9 cellular contexts compared by ENCODE assay signal in the genomic region with DNA sequence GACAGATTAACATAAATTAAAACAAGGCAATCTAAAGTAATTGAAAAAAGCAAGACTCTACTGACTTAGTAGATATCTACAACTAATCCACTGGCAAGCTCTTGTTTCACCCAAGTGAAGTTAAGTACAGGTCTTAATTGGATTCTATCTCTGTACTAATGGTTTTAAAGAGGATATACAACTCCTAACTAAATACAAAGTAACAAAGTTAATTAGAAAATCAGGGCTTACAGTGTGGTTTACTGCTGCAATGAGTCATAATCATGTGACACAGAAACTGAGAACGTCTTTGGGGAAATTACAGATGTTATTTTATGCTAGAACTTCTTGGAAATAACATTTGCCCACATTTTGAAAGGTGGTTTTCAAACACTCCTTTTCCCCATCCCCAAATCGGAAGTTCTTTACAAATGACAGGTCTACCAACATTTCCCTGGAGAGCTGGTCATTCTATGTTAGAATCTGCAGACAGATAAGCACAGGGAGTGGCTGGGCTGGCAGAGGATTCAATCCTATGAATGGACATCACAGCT.
A peak's percentile ranks its signal among the peaks of the same experiment; 100 is the strongest.
DNase-seq lines count a peak whose midpoint lies in the region; ATAC-seq and TF ChIP-seq lines count a peak whose summit lies in the region.
"Had no signal": no experiment of that assay in that cellular context is flagged by ENCODE, and none has a peak within 500 bp of the region (broad histone marks: within the 10 kb centered on the region; RNA-seq: fewer than 3 reads in every experiment).

No MANE protein-coding gene starts in this region.

- H3K9me3 Mint-ChIP-seq in activated CD8-positive, alpha-beta memory T cell treated with anti-CD3 and anti-CD28 coated beads, Interleukin-2, amount 10 ng/mL, durations not matched to agents 7 days and 5 days (ENCODE audit: low read depth) = no peaks in the 10 kb centered on the region
- H3K9me3 Mint-ChIP-seq in brain = no peaks in the 10 kb centered on the region
- H3K9me3 Mint-ChIP-seq in stimulated activated effector memory CD8-positive, alpha-beta T cell treated with anti-CD3 and anti-CD28 coated beads, Interleukin-12 subunit alpha, Interleukin-12 subunit beta, amount 100 ng/mL, for 72 hours = no peaks in the 10 kb centered on the region

- peaks cover 8% of the 10 kb centered on the region for H3K4me1 ChIP-seq in body of pancreas
- H3K4me1 ChIP-seq: left lung had no signal

- TF ChIP-seq CTCF in brain (conservative IDR thresholded peaks at IDR 0.05) = no peak
- no peak for TF ChIP-seq CTCF in body of pancreas (IDR thresholded peaks at IDR 0.05)

- DNase-seq in activated CD8-positive, alpha-beta memory T cell treated with anti-CD3 and anti-CD28 coated beads, Interleukin-2, amount 10 ng/mL, durations not matched to agents 7 days and 5 days = no peak
- no peak for DNase-seq in activated CD8-positive, alpha-beta memory T cell treated with anti-CD3 and anti-CD28 coated beads for 24 hours
- DNase-seq in stimulated activated effector memory CD8-positive, alpha-beta T cell treated with anti-CD3 and anti-CD28 coated beads, Interleukin-12 subunit alpha, Interleukin-12 subunit beta, amount 100 ng/mL, for 72 hours (ENCODE audit: low spot score in 2 of 2) = no peak
- DNase-seq in Right ventricle myocardium superior (no peak), body of pancreas (no peak), HuH-7 (ENCODE audit: low spot score) (no peak)
- DNase-seq: left lung had no signal

- H3K4me3 Mint-ChIP-seq in activated CD8-positive, alpha-beta memory T cell treated with anti-CD3 and anti-CD28 coated beads, Interleukin-2, amount 10 ng/mL, durations not matched to agents 7 days and 5 days = no peak overlapping the region
- H3K4me3 Mint-ChIP-seq in brain = no peak overlapping the region
- peak overlapping the region; percentile 4 for H3K4me3 Mint-ChIP-seq in stimulated activated effector memory CD8-positive, alpha-beta T cell treated with anti-CD3 and anti-CD28 coated beads, Interleukin-12 subunit alpha, Interleukin-12 subunit beta, amount 100 ng/mL, for 72 hours

- no peak overlapping the region for H3K27ac Mint-ChIP-seq in activated CD8-positive, alpha-beta memory T cell treated with anti-CD3 and anti-CD28 coated beads, Interleukin-2, amount 10 ng/mL, durations not matched to agents 7 days and 5 days
- H3K27ac Mint-ChIP-seq in brain = peak overlapping the region in 3 of 5 experiments; percentile 12 to 83 (median 54)
- peak overlapping the region; percentile 55 for H3K27ac Mint-ChIP-seq in stimulated activated effector memory CD8-positive, alpha-beta T cell treated with anti-CD3 and anti-CD28 coated beads, Interleukin-12 subunit alpha, Interleukin-12 subunit beta, amount 100 ng/mL, for 72 hours

- H3K4me3 ChIP-seq in body of pancreas = no peak overlapping the region
- H3K4me3 ChIP-seq: left lung had no signal

- H3K36me3 Mint-ChIP-seq in activated CD8-positive, alpha-beta memory T cell treated with anti-CD3 and anti-CD28 coated beads, Interleukin-2, amount 10 ng/mL, durations not matched to agents 7 days and 5 days = peaks cover 24% of the 10 kb centered on the region
- peaks cover 65% of the 10 kb centered on the region for H3K36me3 Mint-ChIP-seq in brain
- H3K36me3 Mint-ChIP-seq in stimulated activated effector memory CD8-positive, alpha-beta T cell treated with anti-CD3 and anti-CD28 coated beads, Interleukin-12 subunit alpha, Interleukin-12 subunit beta, amount 100 ng/mL, for 72 hours = no peaks in the 10 kb centered on the region

- intact Hi-C loops in Right ventricle myocardium superior (cut with DNase I) (no loop called here), body of pancreas (cut with DNase I) (no loop called here)

- no peaks in the 10 kb centered on the region for H3K27me3 ChIP-seq in body of pancreas
- H3K27me3 ChIP-seq: left lung had no signal

- H3K27me3 Mint-ChIP-seq in activated CD8-positive, alpha-beta memory T cell treated with anti-CD3 and anti-CD28 coated beads, Interleukin-2, amount 10 ng/mL, durations not matched to agents 7 days and 5 days = no peaks in the 10 kb centered on the region
- peaks cover 4% of the 10 kb centered on the region for H3K27me3 Mint-ChIP-seq in brain

- peak; percentile 74 for ATAC-seq in activated CD8-positive, alpha-beta memory T cell treated with anti-CD3 and anti-CD28 coated beads, Interleukin-2, amount 10 ng/mL, durations not matched to agents 7 days and 5 days
- peak; percentile 69 for ATAC-seq in HG03565 (IDR thresholded peaks at IDR 0.05; ENCODE audit: unreplicated experiment)
- ATAC-seq in stimulated activated effector memory CD8-positive, alpha-beta T cell treated with anti-CD3 and anti-CD28 coated beads, Interleukin-12 subunit alpha, Interleukin-12 subunit beta, amount 100 ng/mL, for 72 hours = peak; percentile 85
- ATAC-seq in Right ventricle myocardium superior (ENCODE audit: poor library complexity) = no peak
- no peak for ATAC-seq in body of pancreas
- ATAC-seq: left lung had no signal

- H3K9me3 ChIP-seq in body of pancreas = no peaks in the 10 kb centered on the region
- H3K9me3 ChIP-seq: left lung had no signal

- WGBS in body of pancreas, 2 donors = 80 to 88% methylated on average over 2 of the region's 2 CpGs

- H3K27ac ChIP-seq in body of pancreas = no peak overlapping the region
- H3K27ac ChIP-seq: left lung had no signal

- TF ChIP-seq POLR2A in body of pancreas (IDR thresholded peaks at IDR 0.05) = no peak

- H3K4me1 Mint-ChIP-seq in activated CD8-positive, alpha-beta memory T cell treated with anti-CD3 and anti-CD28 coated beads, Interleukin-2, amount 10 ng/mL, durations not matched to agents 7 days and 5 days = peaks cover 11% of the 10 kb centered on the region
- peaks cover 33% of the 10 kb centered on the region for H3K4me1 Mint-ChIP-seq in brain
- peaks cover 10% of the 10 kb centered on the region for H3K4me1 Mint-ChIP-seq in stimulated activated effector memory CD8-positive, alpha-beta T cell treated with anti-CD3 and anti-CD28 coated beads, Interleukin-12 subunit alpha, Interleukin-12 subunit beta, amount 100 ng/mL, for 72 hours

- no peaks in the 10 kb centered on the region for H3K36me3 ChIP-seq in body of pancreas (replicated peaks in 1 of 2; ENCODE audit: insufficient read depth in 1 of 2, low read depth in 2 of 2)
- H3K36me3 ChIP-seq: left lung had no signal

- CTCF ChIA-PET in activated CD8-positive, alpha-beta memory T cell treated with anti-CD3 and anti-CD28 coated beads, Interleukin-2, amount 10 ng/mL, durations not matched to agents 7 days and 5 days (lab: Charles Lee) = no interaction called here

Comparison
In these comparisons a context has a peak if more than half of its experiments do, and no peak if none do; other contexts are left out.
1. ATAC-seq: peak in activated CD8-positive, alpha-beta memory T cell treated with anti-CD3 and anti-CD28 coated beads, Interleukin-2, amount 10 ng/mL, durations not matched to agents 7 days and 5 days (single experiment), HG03565 (single experiment) and stimulated activated effector memory CD8-positive, alpha-beta T cell treated with anti-CD3 and anti-CD28 coated beads, Interleukin-12 subunit alpha, Interleukin-12 subunit beta, amount 100 ng/mL, for 72 hours (single experiment); none in Right ventricle myocardium superior (single experiment) and body of pancreas (single experiment).